ENCODE assay signal across 1 cellular context in the genomic region with DNA sequence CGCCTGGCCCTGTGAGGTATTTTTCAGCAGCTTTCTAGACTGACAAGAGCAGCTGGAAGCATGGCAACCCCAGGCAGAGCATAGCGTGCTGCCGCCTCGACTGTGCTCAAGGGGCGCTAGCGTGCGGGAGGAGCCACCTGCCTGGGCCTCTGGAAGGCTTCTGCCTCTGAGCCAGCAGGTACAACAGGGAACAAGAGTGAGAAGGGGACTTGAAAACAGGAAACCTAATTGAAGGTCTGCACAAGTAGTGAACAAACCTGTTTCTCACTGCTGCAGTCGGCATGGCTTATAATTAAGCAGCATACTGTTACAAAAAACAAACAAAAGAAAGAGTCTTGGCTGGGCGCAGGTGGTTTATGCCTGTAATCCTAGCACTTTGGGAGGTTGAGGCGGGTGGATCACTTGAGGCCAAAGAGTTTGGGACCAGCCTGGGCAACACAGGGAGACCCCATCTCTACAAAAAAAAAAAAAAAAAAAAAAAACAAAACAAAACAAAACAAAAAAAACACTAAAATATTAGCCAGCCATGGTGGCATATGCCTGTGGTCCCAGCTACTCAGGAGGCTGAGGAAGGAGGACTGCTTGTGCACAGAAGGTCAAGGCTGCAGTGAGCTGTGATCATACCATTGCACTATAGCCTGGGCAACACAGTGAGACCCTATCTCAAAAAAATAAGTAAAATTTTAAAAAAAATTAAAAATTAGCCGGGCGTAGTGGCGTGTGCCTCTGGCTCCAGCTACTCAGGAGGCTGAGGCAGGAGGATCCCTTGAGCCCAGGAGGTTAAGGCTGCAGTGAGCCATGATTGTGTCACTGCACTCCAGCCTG.
TF ChIP-seq lines count a peak whose summit lies in the region.

No MANE protein-coding gene starts in this region.

TF ChIP-seq in K562, 482 proteins besides CTCF, POLR2A, EP300 and RAD21 (continued from another document):
- TF ChIP-seq, protein P1, sequence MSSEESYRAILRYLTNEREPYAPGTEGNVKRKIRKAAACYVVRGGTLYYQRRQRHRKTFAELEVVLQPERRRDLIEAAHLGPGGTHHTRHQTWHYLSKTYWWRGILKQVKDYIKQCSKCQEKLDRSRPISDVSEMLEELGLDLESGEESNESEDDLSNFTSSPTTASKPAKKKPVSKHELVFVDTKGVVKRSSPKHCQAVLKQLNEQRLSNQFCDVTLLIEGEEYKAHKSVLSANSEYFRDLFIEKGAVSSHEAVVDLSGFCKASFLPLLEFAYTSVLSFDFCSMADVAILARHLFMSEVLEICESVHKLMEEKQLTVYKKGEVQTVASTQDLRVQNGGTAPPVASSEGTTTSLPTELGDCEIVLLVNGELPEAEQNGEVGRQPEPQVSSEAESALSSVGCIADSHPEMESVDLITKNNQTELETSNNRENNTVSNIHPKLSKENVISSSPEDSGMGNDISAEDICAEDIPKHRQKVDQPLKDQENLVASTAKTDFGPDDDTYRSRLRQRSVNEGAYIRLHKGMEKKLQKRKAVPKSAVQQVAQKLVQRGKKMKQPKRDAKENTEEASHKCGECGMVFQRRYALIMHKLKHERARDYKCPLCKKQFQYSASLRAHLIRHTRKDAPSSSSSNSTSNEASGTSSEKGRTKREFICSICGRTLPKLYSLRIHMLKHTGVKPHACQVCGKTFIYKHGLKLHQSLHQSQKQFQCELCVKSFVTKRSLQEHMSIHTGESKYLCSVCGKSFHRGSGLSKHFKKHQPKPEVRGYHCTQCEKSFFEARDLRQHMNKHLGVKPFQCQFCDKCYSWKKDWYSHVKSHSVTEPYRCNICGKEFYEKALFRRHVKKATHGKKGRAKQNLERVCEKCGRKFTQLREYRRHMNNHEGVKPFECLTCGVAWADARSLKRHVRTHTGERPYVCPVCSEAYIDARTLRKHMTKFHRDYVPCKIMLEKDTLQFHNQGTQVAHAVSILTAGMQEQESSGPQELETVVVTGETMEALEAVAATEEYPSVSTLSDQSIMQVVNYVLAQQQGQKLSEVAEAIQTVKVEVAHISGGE (CRISPR knock-in tag; IDR thresholded peaks at IDR 0.05) = no peak
- TF ChIP-seq SMAD3 (CRISPR knock-in tag; conservative IDR thresholded peaks at IDR 0.05) (no peak), SMC3 (conservative IDR thresholded peaks at IDR 0.05; ENCODE audit: insufficient read depth, low read depth, low read length) (peak; percentile 36; the same call in 1 of the 2 replicates), ZNF253 (CRISPR knock-in tag; conservative IDR thresholded peaks at IDR 0.05) (no peak), E2F3 (CRISPR knock-in tag; IDR thresholded peaks at IDR 0.05) (no peak), KLF10 (CRISPR knock-in tag; IDR thresholded peaks at IDR 0.05) (no peak), MCM7 (IDR thresholded peaks at IDR 0.05) (no peak), DIDO1 (tag; IDR thresholded peaks at IDR 0.05; ENCODE audit: low read depth) (no peak), POLR3A (IDR thresholded peaks at IDR 0.05; ENCODE audit: borderline replicate concordance, extremely low read depth, insufficient read depth, insufficient read length) (no peak), L3MBTL2 (IDR thresholded peaks at IDR 0.05) (no peak), ZNF23 (CRISPR knock-in tag; IDR thresholded peaks at IDR 0.05) (no peak), PPARD (CRISPR knock-in tag; IDR thresholded peaks at IDR 0.05) (no peak), NFE2L1 (tag; IDR thresholded peaks at IDR 0.05; ENCODE audit: borderline replicate concordance, low read depth) (no peak), NFATC3 (IDR thresholded peaks at IDR 0.05) (no peak), PHB2 (IDR thresholded peaks at IDR 0.05; ENCODE audit: low read depth) (no peak), NCOA6 (IDR thresholded peaks at IDR 0.05) (no peak), ZNF121 (CRISPR knock-in tag; conservative IDR thresholded peaks at IDR 0.05) (peak; percentile 74), NELFE (IDR thresholded peaks at IDR 0.05; ENCODE audit: insufficient read depth, insufficient read length) (no peak), ZBTB17 (CRISPR knock-in tag; IDR thresholded peaks at IDR 0.05) (no peak), GABPB2 (CRISPR knock-in tag; conservative IDR thresholded peaks at IDR 0.05) (no peak), TBL1XR1 (IDR thresholded peaks at IDR 0.05; ENCODE audit: low read length in 2 of 2) (no peak), ZNF707 (CRISPR knock-in tag; conservative IDR thresholded peaks at IDR 0.05) (no peak), ZNF3 (CRISPR knock-in tag; IDR thresholded peaks at IDR 0.05) (no peak), RNF2 (IDR thresholded peaks at IDR 0.05) (no peak), TEAD1 (CRISPR knock-in tag; IDR thresholded peaks at IDR 0.05) (no peak), CAMTA2 (CRISPR knock-in tag; conservative IDR thresholded peaks at IDR 0.05) (no peak), SMAD2 (IDR thresholded peaks at IDR 0.05; ENCODE audit: low read depth, low read length) (no peak), PHTF2 (CRISPR knock-in tag; IDR thresholded peaks at IDR 0.05) (no peak), BHLHE40 (IDR thresholded peaks at IDR 0.05; ENCODE audit: low read length) (0 out of 2 replicates have a peak, but pooled peaks have one; percentile 7), ZNF76 (CRISPR knock-in tag; IDR thresholded peaks at IDR 0.05; ENCODE audit: borderline replicate concordance) (no peak), ZNF780A (CRISPR knock-in tag; IDR thresholded peaks at IDR 0.05) (no peak)
- TF ChIP-seq, protein P2, sequence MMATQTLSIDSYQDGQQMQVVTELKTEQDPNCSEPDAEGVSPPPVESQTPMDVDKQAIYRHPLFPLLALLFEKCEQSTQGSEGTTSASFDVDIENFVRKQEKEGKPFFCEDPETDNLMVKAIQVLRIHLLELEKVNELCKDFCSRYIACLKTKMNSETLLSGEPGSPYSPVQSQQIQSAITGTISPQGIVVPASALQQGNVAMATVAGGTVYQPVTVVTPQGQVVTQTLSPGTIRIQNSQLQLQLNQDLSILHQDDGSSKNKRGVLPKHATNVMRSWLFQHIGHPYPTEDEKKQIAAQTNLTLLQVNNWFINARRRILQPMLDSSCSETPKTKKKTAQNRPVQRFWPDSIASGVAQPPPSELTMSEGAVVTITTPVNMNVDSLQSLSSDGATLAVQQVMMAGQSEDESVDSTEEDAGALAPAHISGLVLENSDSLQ (IDR thresholded peaks at IDR 0.05) = no peak
- TF ChIP-seq, protein P3, sequence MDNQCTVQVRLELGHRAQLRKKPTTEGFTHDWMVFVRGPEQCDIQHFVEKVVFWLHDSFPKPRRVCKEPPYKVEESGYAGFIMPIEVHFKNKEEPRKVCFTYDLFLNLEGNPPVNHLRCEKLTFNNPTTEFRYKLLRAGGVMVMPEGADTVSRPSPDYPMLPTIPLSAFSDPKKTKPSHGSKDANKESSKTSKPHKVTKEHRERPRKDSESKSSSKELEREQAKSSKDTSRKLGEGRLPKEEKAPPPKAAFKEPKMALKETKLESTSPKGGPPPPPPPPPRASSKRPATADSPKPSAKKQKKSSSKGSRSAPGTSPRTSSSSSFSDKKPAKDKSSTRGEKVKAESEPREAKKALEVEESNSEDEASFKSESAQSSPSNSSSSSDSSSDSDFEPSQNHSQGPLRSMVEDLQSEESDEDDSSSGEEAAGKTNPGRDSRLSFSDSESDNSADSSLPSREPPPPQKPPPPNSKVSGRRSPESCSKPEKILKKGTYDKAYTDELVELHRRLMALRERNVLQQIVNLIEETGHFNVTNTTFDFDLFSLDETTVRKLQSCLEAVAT (IDR thresholded peaks at IDR 0.05) = no peak
- TF ChIP-seq, protein P4, sequence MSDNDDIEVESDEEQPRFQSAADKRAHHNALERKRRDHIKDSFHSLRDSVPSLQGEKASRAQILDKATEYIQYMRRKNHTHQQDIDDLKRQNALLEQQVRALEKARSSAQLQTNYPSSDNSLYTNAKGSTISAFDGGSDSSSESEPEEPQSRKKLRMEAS (CRISPR knock-in tag; IDR thresholded peaks at IDR 0.05) = no peak
- TF ChIP-seq, protein P5, sequence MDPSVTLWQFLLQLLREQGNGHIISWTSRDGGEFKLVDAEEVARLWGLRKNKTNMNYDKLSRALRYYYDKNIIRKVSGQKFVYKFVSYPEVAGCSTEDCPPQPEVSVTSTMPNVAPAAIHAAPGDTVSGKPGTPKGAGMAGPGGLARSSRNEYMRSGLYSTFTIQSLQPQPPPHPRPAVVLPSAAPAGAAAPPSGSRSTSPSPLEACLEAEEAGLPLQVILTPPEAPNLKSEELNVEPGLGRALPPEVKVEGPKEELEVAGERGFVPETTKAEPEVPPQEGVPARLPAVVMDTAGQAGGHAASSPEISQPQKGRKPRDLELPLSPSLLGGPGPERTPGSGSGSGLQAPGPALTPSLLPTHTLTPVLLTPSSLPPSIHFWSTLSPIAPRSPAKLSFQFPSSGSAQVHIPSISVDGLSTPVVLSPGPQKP (CRISPR knock-in tag; IDR thresholded peaks at IDR 0.05) = no peak
- TF ChIP-seq, protein P6, sequence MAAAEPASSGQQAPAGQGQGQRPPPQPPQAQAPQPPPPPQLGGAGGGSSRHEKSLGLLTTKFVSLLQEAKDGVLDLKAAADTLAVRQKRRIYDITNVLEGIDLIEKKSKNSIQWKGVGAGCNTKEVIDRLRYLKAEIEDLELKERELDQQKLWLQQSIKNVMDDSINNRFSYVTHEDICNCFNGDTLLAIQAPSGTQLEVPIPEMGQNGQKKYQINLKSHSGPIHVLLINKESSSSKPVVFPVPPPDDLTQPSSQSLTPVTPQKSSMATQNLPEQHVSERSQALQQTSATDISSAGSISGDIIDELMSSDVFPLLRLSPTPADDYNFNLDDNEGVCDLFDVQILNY (CRISPR knock-in tag; IDR thresholded peaks at IDR 0.05) = no peak
- TF ChIP-seq, protein P7, sequence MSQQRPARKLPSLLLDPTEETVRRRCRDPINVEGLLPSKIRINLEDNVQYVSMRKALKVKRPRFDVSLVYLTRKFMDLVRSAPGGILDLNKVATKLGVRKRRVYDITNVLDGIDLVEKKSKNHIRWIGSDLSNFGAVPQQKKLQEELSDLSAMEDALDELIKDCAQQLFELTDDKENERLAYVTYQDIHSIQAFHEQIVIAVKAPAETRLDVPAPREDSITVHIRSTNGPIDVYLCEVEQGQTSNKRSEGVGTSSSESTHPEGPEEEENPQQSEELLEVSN (IDR thresholded peaks at IDR 0.05; ENCODE audit: borderline replicate concordance in 1 of 2, extremely low read depth in 1 of 2, insufficient read depth in 1 of 2, insufficient read length in 1 of 2, low read depth in 1 of 2, low read length in 1 of 2, poor library complexity in 1 of 2, severe bottlenecking in 1 of 2) = peak in 1 of 2 experiments; percentile 39
- TF ChIP-seq, protein P8, sequence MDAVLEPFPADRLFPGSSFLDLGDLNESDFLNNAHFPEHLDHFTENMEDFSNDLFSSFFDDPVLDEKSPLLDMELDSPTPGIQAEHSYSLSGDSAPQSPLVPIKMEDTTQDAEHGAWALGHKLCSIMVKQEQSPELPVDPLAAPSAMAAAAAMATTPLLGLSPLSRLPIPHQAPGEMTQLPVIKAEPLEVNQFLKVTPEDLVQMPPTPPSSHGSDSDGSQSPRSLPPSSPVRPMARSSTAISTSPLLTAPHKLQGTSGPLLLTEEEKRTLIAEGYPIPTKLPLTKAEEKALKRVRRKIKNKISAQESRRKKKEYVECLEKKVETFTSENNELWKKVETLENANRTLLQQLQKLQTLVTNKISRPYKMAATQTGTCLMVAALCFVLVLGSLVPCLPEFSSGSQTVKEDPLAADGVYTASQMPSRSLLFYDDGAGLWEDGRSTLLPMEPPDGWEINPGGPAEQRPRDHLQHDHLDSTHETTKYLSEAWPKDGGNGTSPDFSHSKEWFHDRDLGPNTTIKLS (IDR thresholded peaks at IDR 0.05; ENCODE audit: borderline replicate concordance, low read depth) = no peak
- TF ChIP-seq, protein P9, sequence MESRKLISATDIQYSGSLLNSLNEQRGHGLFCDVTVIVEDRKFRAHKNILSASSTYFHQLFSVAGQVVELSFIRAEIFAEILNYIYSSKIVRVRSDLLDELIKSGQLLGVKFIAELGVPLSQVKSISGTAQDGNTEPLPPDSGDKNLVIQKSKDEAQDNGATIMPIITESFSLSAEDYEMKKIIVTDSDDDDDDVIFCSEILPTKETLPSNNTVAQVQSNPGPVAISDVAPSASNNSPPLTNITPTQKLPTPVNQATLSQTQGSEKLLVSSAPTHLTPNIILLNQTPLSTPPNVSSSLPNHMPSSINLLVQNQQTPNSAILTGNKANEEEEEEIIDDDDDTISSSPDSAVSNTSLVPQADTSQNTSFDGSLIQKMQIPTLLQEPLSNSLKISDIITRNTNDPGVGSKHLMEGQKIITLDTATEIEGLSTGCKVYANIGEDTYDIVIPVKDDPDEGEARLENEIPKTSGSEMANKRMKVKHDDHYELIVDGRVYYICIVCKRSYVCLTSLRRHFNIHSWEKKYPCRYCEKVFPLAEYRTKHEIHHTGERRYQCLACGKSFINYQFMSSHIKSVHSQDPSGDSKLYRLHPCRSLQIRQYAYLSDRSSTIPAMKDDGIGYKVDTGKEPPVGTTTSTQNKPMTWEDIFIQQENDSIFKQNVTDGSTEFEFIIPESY (CRISPR knock-in tag; IDR thresholded peaks at IDR 0.05) = peak; percentile 84
TF ChIP-seq in K562: peak in this region for 6.
